ENCODE assay signal across 3 cellular contexts in genomic region chr22:27962268-27963191, GRCh38.
TF ChIP-seq lines count a peak whose summit lies in the region.

No MANE protein-coding gene starts in this region.

TF ChIP-seq in liver, 16 proteins besides CTCF, POLR2A, EP300 and RAD21 (continued from another document):
- TF ChIP-seq ATF3 (IDR thresholded peaks at IDR 0.05) (peak; percentile 34), RXRA (IDR thresholded peaks at IDR 0.05) (peak; percentile 86 to 87), EGR1 (IDR thresholded peaks at IDR 0.05; ENCODE audit: low read depth in 2 of 2) (peak in 1 of 2 donors; percentile 29), HNF4A (conservative IDR thresholded peaks at IDR 0.05) (peak; percentile 86 to 88), GABPA (IDR thresholded peaks at IDR 0.05 in 1 of 2, conservative IDR thresholded peaks at IDR 0.05 in 1 of 2) (peak in 1 of 2 donors; percentile 29), MAX (IDR thresholded peaks at IDR 0.05) (no peak), JUND (IDR thresholded peaks at IDR 0.05) (peak; percentile 57 to 77), HNF4G (IDR thresholded peaks at IDR 0.05) (peak; percentile 70), YY1 (IDR thresholded peaks at IDR 0.05) (peak; percentile 77), REST (IDR thresholded peaks at IDR 0.05) (peak; percentile 56), TAF1 (conservative IDR thresholded peaks at IDR 0.05) (peak; percentile 68), NR2F2 (IDR thresholded peaks at IDR 0.05) (peak; percentile 88), ZBTB33 (IDR thresholded peaks at IDR 0.05) (no peak), SP1 (IDR thresholded peaks at IDR 0.05) (peak; percentile 64)

TF ChIP-seq in HepG2, 621 proteins besides CTCF, POLR2A, EP300 and RAD21 (continued from another document):
- TF ChIP-seq MXI1 (IDR thresholded peaks at IDR 0.05; ENCODE audit: borderline replicate concordance, low read depth, low read length) (no peak), SOX6 (IDR thresholded peaks at IDR 0.05) (no peak), SOX6 (CRISPR knock-in tag; IDR thresholded peaks at IDR 0.05) (no peak), RFXAP (CRISPR knock-in tag; IDR thresholded peaks at IDR 0.05; ENCODE audit: borderline replicate concordance) (no peak), FOXK2 (IDR thresholded peaks at IDR 0.05) (no peak), ZNF678 (CRISPR knock-in tag; IDR thresholded peaks at IDR 0.05) (no peak), ATAD3A (CRISPR knock-in tag; IDR thresholded peaks at IDR 0.05) (no peak)
- TF ChIP-seq, protein P1, sequence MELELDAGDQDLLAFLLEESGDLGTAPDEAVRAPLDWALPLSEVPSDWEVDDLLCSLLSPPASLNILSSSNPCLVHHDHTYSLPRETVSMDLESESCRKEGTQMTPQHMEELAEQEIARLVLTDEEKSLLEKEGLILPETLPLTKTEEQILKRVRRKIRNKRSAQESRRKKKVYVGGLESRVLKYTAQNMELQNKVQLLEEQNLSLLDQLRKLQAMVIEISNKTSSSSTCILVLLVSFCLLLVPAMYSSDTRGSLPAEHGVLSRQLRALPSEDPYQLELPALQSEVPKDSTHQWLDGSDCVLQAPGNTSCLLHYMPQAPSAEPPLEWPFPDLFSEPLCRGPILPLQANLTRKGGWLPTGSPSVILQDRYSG (CRISPR knock-in tag; IDR thresholded peaks at IDR 0.05), result no peak

TF ChIP-seq in GM12891, 5 proteins besides CTCF, POLR2A, EP300 and RAD21 (continued from another document):
- TF ChIP-seq PAX5 (IDR thresholded peaks at IDR 0.05; ENCODE audit: insufficient read depth, low read length, severe bottlenecking), result no peak
